8 cellular contexts compared by ENCODE assay signal in the genomic region with DNA sequence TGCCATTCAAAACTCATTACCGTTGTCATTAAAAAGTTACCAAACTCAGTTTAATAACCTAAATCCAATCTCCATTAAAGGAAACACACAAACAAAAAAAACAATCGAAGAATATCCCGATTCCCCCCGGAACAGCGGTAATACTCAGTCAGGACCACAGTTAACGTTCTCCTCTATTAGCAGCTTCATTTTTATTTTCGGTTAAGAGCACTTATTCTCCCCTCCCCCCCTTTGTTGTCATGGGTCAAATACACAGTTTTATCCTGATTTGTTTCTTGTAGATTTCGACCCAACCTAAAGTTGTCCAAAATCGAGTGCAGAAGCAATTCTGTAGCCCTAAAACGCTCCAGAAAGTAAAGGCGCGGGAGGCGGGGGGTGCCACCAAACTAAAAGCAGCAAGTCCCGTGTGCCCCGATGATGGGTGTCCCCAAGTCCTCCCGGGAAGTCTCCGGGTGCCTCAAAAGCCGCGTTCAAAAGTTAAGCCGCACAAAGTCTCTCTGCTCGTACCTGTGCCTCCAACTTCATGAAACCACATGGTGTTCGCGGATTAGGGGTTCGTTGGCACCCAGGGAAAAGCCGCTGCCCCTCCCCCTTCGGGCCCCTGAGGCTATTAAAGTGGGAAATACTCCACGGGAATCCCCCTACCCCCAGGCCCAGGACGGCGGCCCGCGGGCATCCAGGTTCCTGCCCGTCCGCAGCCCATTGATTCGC. TPM values are rescaled to one million over a fixed set of nuclear protein-coding genes. Genes with fewer than 3 reads are reported as not detected.
A peak's percentile ranks its signal among the peaks of the same experiment; 100 is the strongest.
DNase-seq lines count a peak whose midpoint lies in the region; ATAC-seq and TF ChIP-seq lines count a peak whose summit lies in the region.

No MANE protein-coding gene starts in this region.

- no peak for ATAC-seq in heart right ventricle

- H3K27ac ChIP-seq in heart right ventricle: peak overlapping the region; percentile 96 to 100 (median 99)

- WGBS in heart right ventricle, 2 donors: 0% methylated on average over 34 of the region's 34 CpGs

- H3K36me3 ChIP-seq in MG63 (peaks cover 48% of the 10 kb centered on the region), heart right ventricle (peaks cover 0 to 41% (median 22%) of the 10 kb centered on the region in 9 donors)

- no peaks in the 10 kb centered on the region for H3K9me3 ChIP-seq in MG63
- H3K9me3 ChIP-seq in heart right ventricle: no peaks in the 10 kb centered on the region

- H3K27me3 ChIP-seq in MG63 (no peaks in the 10 kb centered on the region), heart right ventricle (no peaks in the 10 kb centered on the region)

- peaks cover 0 to 38% (median 33%) of the 10 kb centered on the region in 9 donors for H3K4me1 ChIP-seq in heart right ventricle

- no peak for TF ChIP-seq CTCF in heart right ventricle (IDR thresholded peaks at IDR 0.05)
- TF ChIP-seq CTCF in retinal pigment epithelial cell (conservative IDR thresholded peaks at IDR 0.05; ENCODE audit: low read depth, low read length): no peak

- H3K4me3 ChIP-seq in MG63: peak overlapping the region; percentile 84
- H3K4me3 ChIP-seq in heart right ventricle: peak overlapping the region; percentile 63 to 99 (median 95)
- peak overlapping the region; percentile 97 for H3K4me3 ChIP-seq in retinal pigment epithelial cell (ENCODE audit: low read length)

- intact Hi-C loops in heart right ventricle (cut with DNase I): loop anchor here in 3 of 10 donors (2.0 to 10.0 kb wide), 3 partner anchors 27 to 69 kb away; a partner anchor contains a TSS

- DNase-seq in NCI-H1417 (lab: John Stamatoyannopoulos, UW): peak; percentile 19 to 61 (median 35)
- no peak for DNase-seq in NCI-H1417 treated with DMSO at 0.1 percent for 48 hours (lab: John Stamatoyannopoulos, UW)
- no peak for DNase-seq in MG63
- DNase-seq in activated T-helper 9 cell treated with anti-CD3 and anti-CD28 coated beads, Interleukin-2, amount 50 U/mL, for 16 hours (ENCODE audit: low read depth): peak; percentile 30
- DNase-seq in heart right ventricle: peak in 1 of 2 donors; percentile 14
- no peak for DNase-seq in retinal pigment epithelial cell (ENCODE audit: low read depth)
- DNase-seq in NCI-H748 (lab: John Stamatoyannopoulos, UW; ENCODE audit: unreplicated experiment): no peak
- no peak for DNase-seq in foreskin melanocyte

RNA-seq across cellular contexts. Expression of a gene that starts 1.0 kb away (rescaled TPM):
- 145 and 181 TPM in 2 replicates for total RNA-seq in MG63 (2014; rRNA removed; shearing (Covaris generic); ENCODE audit: low replicate concordance)
- total RNA-seq in heart right ventricle: 100 to 1,000 TPM; 187 to 258 (median 218) TPM
- 10 to 100 TPM; 47.9 to 57.1 TPM for polyA plus RNA-seq in heart right ventricle

RNA-seq across cellular contexts. Expression of a gene that starts 23.7 kb away (rescaled TPM):
- total RNA-seq in MG63 (2014; rRNA removed; shearing (Covaris generic); ENCODE audit: low replicate concordance): 75.0 and 100 TPM in 2 replicates
- total RNA-seq in heart right ventricle: 10 to 100 TPM; 16.2 to 28.4 (median 20.4) TPM
- polyA plus RNA-seq in heart right ventricle: 10 to 100 TPM; 31.3 to 39.0 TPM

RNA-seq across cellular contexts. Expression of a gene that starts 27.5 kb away (rescaled TPM):
- total RNA-seq in MG63 (2014; rRNA removed; shearing (Covaris generic); ENCODE audit: low replicate concordance): 117 and 285 TPM in 2 replicates
- 10 to 100 TPM in 8 of 10 donors, 1 to 10 TPM in 2; 6.7 to 30.0 (median 12.6) TPM for total RNA-seq in heart right ventricle
- 10 to 100 TPM; 32.6 to 61.6 TPM for polyA plus RNA-seq in heart right ventricle

RNA-seq across cellular contexts. Expression of a gene that starts 50.2 kb away (rescaled TPM):
- 29.1 and 92.2 TPM in 2 replicates for total RNA-seq in MG63 (2014; rRNA removed; shearing (Covaris generic); ENCODE audit: low replicate concordance)
- 10 to 100 TPM; 17.1 to 33.3 (median 21.6) TPM for total RNA-seq in heart right ventricle
- polyA plus RNA-seq in heart right ventricle: 10 to 100 TPM; 50.0 to 71.7 TPM

Comparison
In these comparisons a context has a peak if more than half of its experiments do, and no peak if none do; other contexts are left out.
1. DNase-seq: peak in NCI-H1417 (3 of 3) and activated T-helper 9 cell treated with anti-CD3 and anti-CD28 coated beads, Interleukin-2, amount 50 U/mL, for 16 hours (single experiment); none in NCI-H1417 treated with DMSO at 0.1 percent for 48 hours (single experiment), MG63 (single experiment), retinal pigment epithelial cell (single experiment), NCI-H748 (single experiment) and foreskin melanocyte (single experiment).
2. Peak in every context shown above with its lines, with median percentiles within 50 percentile points of each other: H3K4me3 ChIP-seq.